16 cellular contexts compared by ENCODE assay signal in genomic region chr15:77010312-77010686, GRCh38. TPM values are rescaled to one million over a fixed set of nuclear protein-coding genes. Genes with fewer than 3 reads are reported as not detected.
DNase-seq lines count a peak whose midpoint lies in the region; ATAC-seq and FAIRE-seq lines count a peak whose summit lies in the region.
"Had no signal": no experiment of that assay in that cellular context is flagged by ENCODE, and none has a peak within 500 bp of the region (broad histone marks: within the 10 kb centered on the region; RNA-seq: fewer than 3 reads in every experiment).

No MANE protein-coding gene starts in this region.

- H3K27me3 ChIP-seq in small intestine (ENCODE audit: control insufficient read depth in 2 of 2, insufficient read depth in 2 of 2, low read length in 2 of 2): no peaks in the 10 kb centered on the region
- H3K27me3 ChIP-seq: breast epithelium, stomach had no signal

- peak overlapping the region; percentile 86 for H3K27ac Mint-ChIP-seq in activated CD4-positive, alpha-beta T cell treated with anti-CD3 and anti-CD28 coated beads, Interleukin-2, amount 10 ng/mL, durations not matched to agents 24 days and 14 days
- H3K27ac Mint-ChIP-seq in IgD-negative memory B cell: peak overlapping the region; percentile 7 to 93 (median 22)
- peak overlapping the region; percentile 89 for H3K27ac Mint-ChIP-seq in activated T-helper 17 cell treated with anti-CD3 and anti-CD28 coated beads, Interleukin-2, amount 50 U/mL, for 72 hours
- peak overlapping the region; percentile 86 to 99 for H3K27ac Mint-ChIP-seq in natural killer cell treated with Interleukin-12 subunit alpha and Interleukin-12 subunit beta and Interleukin-15 and Interleukin-18, amount 100 ng/mL, for 72 hours

- peaks cover 2% of the 10 kb centered on the region for H3K27me3 Mint-ChIP-seq in activated CD4-positive, alpha-beta T cell treated with anti-CD3 and anti-CD28 coated beads, Interleukin-2, amount 10 ng/mL, durations not matched to agents 24 days and 14 days
- no peaks in the 10 kb centered on the region for H3K27me3 Mint-ChIP-seq in IgD-negative memory B cell
- H3K27me3 Mint-ChIP-seq in activated T-helper 17 cell treated with anti-CD3 and anti-CD28 coated beads, Interleukin-2, amount 50 U/mL, for 72 hours: no peaks in the 10 kb centered on the region
- no peaks in the 10 kb centered on the region for H3K27me3 Mint-ChIP-seq in natural killer cell treated with Interleukin-12 subunit alpha and Interleukin-12 subunit beta and Interleukin-15 and Interleukin-18, amount 100 ng/mL, for 72 hours

- peak overlapping the region; percentile 53 for H3K4me3 Mint-ChIP-seq in activated CD4-positive, alpha-beta T cell treated with anti-CD3 and anti-CD28 coated beads, Interleukin-2, amount 10 ng/mL, durations not matched to agents 24 days and 14 days
- peak overlapping the region in 1 of 4 donors; percentile 90 for H3K4me3 Mint-ChIP-seq in IgD-negative memory B cell
- peak overlapping the region; percentile 54 for H3K4me3 Mint-ChIP-seq in activated T-helper 17 cell treated with anti-CD3 and anti-CD28 coated beads, Interleukin-2, amount 50 U/mL, for 72 hours
- H3K4me3 Mint-ChIP-seq in natural killer cell treated with Interleukin-12 subunit alpha and Interleukin-12 subunit beta and Interleukin-15 and Interleukin-18, amount 100 ng/mL, for 72 hours: peak overlapping the region; percentile 62

- no peak for DNase-seq in activated CD4-positive, alpha-beta T cell treated with anti-CD3 and anti-CD28 coated beads, Interleukin-2, amount 10 ng/mL, durations not matched to agents 24 days and 14 days
- DNase-seq in activated CD4-positive, alpha-beta T cell treated with anti-CD3 and anti-CD28 coated beads for 1 hour: no peak
- no peak for DNase-seq in natural killer cell treated with Interleukin-12 subunit alpha and Interleukin-12 subunit beta and Interleukin-15 and Interleukin-18, amount 100 ng/mL, for 72 hours (ENCODE audit: low spot score)
- no peak for DNase-seq in small intestine
- DNase-seq: GDM1, HCEC 1CT, stomach had no signal

- no peak overlapping the region for H3K27ac ChIP-seq in small intestine (ENCODE audit: low read depth in 1 of 2, low read length in 1 of 2)
- H3K27ac ChIP-seq: breast epithelium, parathyroid adenoma, stomach had no signal

- H3K36me3 Mint-ChIP-seq in activated CD4-positive, alpha-beta T cell treated with anti-CD3 and anti-CD28 coated beads, Interleukin-2, amount 10 ng/mL, durations not matched to agents 24 days and 14 days (ENCODE audit: low read depth): peaks cover 57% of the 10 kb centered on the region
- peaks cover 2% of the 10 kb centered on the region for H3K36me3 Mint-ChIP-seq in IgD-negative memory B cell
- H3K36me3 Mint-ChIP-seq in activated T-helper 17 cell treated with anti-CD3 and anti-CD28 coated beads, Interleukin-2, amount 50 U/mL, for 72 hours (ENCODE audit: low read depth): peaks cover 64% of the 10 kb centered on the region
- H3K36me3 Mint-ChIP-seq in natural killer cell treated with Interleukin-12 subunit alpha and Interleukin-12 subunit beta and Interleukin-15 and Interleukin-18, amount 100 ng/mL, for 72 hours: no peaks in the 10 kb centered on the region

- WGBS in small intestine, 3 donors: 19 to 68% (median 34%) methylated on average over 4 of the region's 4 CpGs

- H3K36me3 ChIP-seq in small intestine (ENCODE audit: control insufficient read depth in 2 of 2, insufficient read depth in 2 of 2, low read length in 2 of 2): no peaks in the 10 kb centered on the region
- H3K36me3 ChIP-seq: breast epithelium, stomach had no signal

- no peak overlapping the region for H3K4me3 ChIP-seq in small intestine (ENCODE audit: low read depth in 1 of 2, low read length in 2 of 2)
- H3K4me3 ChIP-seq: breast epithelium, smooth muscle cell, stomach had no signal

- ATAC-seq in activated T-helper 17 cell treated with anti-CD3 and anti-CD28 coated beads, Interleukin-2, amount 50 U/mL, for 72 hours (replicated peaks): no peak
- ATAC-seq in natural killer cell treated with Interleukin-12 subunit alpha and Interleukin-12 subunit beta and Interleukin-15 and Interleukin-18, amount 100 ng/mL, for 72 hours: no peak
- no peak for ATAC-seq in HG02970 (IDR thresholded peaks at IDR 0.05; ENCODE audit: low FRiP score, unreplicated experiment)
- ATAC-seq in activated CD4-positive, CD25-positive, alpha-beta regulatory T cell treated with anti-CD3 and anti-CD28 coated beads, Interleukin-2, amount 50 U/mL, for 24 hours: no peak

- H3K4me1 ChIP-seq in small intestine (ENCODE audit: control insufficient read depth in 2 of 2, insufficient read depth in 1 of 2, low read depth in 1 of 2, low read length in 1 of 2): no peaks in the 10 kb centered on the region
- H3K4me1 ChIP-seq: breast epithelium, parathyroid adenoma had no signal

- no peak for FAIRE-seq in small intestine (lab: Jason Lieb, UNC)
- FAIRE-seq: urothelium cell line had no signal

- intact Hi-C loops in activated CD4-positive, alpha-beta T cell treated with anti-CD3 and anti-CD28 coated beads, Interleukin-2, amount 10 ng/mL, durations not matched to agents 24 days and 14 days (cut with micrococcal nuclease): loop anchor here (10.0 kb wide), 1 partner anchor 105 kb away; the partner anchor contains the start of gene SCAPER

- no peaks in the 10 kb centered on the region for H3K9me3 Mint-ChIP-seq in activated CD4-positive, alpha-beta T cell treated with anti-CD3 and anti-CD28 coated beads, Interleukin-2, amount 10 ng/mL, durations not matched to agents 24 days and 14 days
- no peaks in the 10 kb centered on the region for H3K9me3 Mint-ChIP-seq in IgD-negative memory B cell
- H3K9me3 Mint-ChIP-seq in activated T-helper 17 cell treated with anti-CD3 and anti-CD28 coated beads, Interleukin-2, amount 50 U/mL, for 72 hours: no peaks in the 10 kb centered on the region
- no peaks in the 10 kb centered on the region for H3K9me3 Mint-ChIP-seq in natural killer cell treated with Interleukin-12 subunit alpha and Interleukin-12 subunit beta and Interleukin-15 and Interleukin-18, amount 100 ng/mL, for 72 hours

- H3K9me3 ChIP-seq in small intestine (ENCODE audit: control insufficient read depth, low read depth): no peaks in the 10 kb centered on the region
- H3K9me3 ChIP-seq: breast epithelium, stomach had no signal

- peaks cover 81% of the 10 kb centered on the region for H3K4me1 Mint-ChIP-seq in activated CD4-positive, alpha-beta T cell treated with anti-CD3 and anti-CD28 coated beads, Interleukin-2, amount 10 ng/mL, durations not matched to agents 24 days and 14 days
- H3K4me1 Mint-ChIP-seq in IgD-negative memory B cell: peaks cover 49 to 59% (median 58%) of the 10 kb centered on the region in 3 donors
- peaks cover 57% of the 10 kb centered on the region for H3K4me1 Mint-ChIP-seq in activated T-helper 17 cell treated with anti-CD3 and anti-CD28 coated beads, Interleukin-2, amount 50 U/mL, for 72 hours
- peaks cover 62 to 77% of the 10 kb centered on the region in 2 donors for H3K4me1 Mint-ChIP-seq in natural killer cell treated with Interleukin-12 subunit alpha and Interleukin-12 subunit beta and Interleukin-15 and Interleukin-18, amount 100 ng/mL, for 72 hours (ENCODE audit: low read depth in 2 of 2)

RNA-seq across cellular contexts. Expression of gene PSTPIP1, which starts 15.4 kb away (rescaled TPM):
- total RNA-seq in activated CD4-positive, alpha-beta T cell treated with anti-CD3 and anti-CD28 coated beads, Interleukin-2, amount 10 ng/mL, durations not matched to agents 24 days and 14 days: 182 and 186 TPM in 2 replicates
- polyA plus RNA-seq in IgD-negative memory B cell (37.3 TPM), small intestine (10 to 100 TPM in 1 of 3 donors, 1 to 10 TPM in 2; 1.8 to 17.0 (median 4.1) TPM)
- total RNA-seq in activated T-helper 17 cell treated with anti-CD3 and anti-CD28 coated beads, Interleukin-2, amount 50 U/mL, for 72 hours: 100 to 1,000 TPM; 125 to 137 TPM
- total RNA-seq in natural killer cell treated with Interleukin-12 subunit alpha and Interleukin-12 subunit beta and Interleukin-15 and Interleukin-18, amount 100 ng/mL, for 72 hours: 100 to 1,000 TPM; 161 to 167 TPM
- total RNA-seq: A673, smooth muscle cell had no signal

Comparison
In these comparisons a context has a peak if more than half of its experiments do, and no peak if none do; other contexts are left out.
1. H3K27ac Mint-ChIP-seq: peak in every context shown above with its lines; median percentile 92 in natural killer cell treated with Interleukin-12 subunit alpha and Interleukin-12 subunit beta and Interleukin-15 and Interleukin-18, amount 100 ng/mL, for 72 hours; 89 in activated T-helper 17 cell treated with anti-CD3 and anti-CD28 coated beads, Interleukin-2, amount 50 U/mL, for 72 hours; 86 in activated CD4-positive, alpha-beta T cell treated with anti-CD3 and anti-CD28 coated beads, Interleukin-2, amount 10 ng/mL, durations not matched to agents 24 days and 14 days; 22 in IgD-negative memory B cell.